In the genomic region with DNA sequence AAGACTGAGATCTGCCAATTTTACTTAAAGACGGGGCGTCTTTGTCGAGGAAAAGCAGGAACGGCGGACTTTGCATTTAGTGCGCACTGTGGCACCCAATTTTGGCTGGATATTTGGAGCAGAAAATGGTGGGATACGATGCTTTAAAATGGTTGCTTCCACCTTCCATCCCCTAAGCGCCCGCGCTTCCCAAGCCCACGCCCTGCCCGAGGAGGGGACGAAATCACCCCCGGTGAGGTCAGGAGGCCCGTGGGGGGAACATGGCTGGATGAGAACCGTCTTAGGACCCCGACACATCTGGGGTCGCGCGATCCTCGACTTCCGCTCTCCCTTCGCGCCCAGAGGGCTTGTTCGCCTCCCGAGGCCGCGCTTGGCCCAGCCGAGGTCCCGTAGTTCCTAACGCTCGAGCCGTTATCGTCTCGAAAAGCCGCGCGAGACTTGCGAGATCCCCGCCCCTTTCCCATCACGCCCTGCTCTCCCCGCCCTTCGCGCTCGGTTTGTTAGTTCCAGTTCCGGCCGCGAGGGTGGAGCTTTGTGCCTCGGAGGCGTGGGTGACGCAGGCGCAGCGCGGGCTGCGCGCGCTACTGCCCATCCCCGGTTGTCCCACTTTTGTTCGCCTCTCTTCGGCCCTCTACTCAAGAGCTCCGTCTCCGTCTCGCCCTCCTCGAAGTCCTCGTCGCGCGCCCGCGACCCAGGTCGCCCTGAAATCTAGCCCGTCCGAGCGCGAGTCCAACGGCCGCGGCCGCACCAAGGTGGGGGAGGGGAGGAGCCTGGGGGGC, we compare ENCODE assay signal across 8 cellular contexts. TPM values are rescaled to one million over a fixed set of nuclear protein-coding genes. Genes with fewer than 3 reads are reported as not detected.
DNase-seq lines count a peak whose midpoint lies in the region; ATAC-seq and TF ChIP-seq lines count a peak whose summit lies in the region.

A gene with protein sequence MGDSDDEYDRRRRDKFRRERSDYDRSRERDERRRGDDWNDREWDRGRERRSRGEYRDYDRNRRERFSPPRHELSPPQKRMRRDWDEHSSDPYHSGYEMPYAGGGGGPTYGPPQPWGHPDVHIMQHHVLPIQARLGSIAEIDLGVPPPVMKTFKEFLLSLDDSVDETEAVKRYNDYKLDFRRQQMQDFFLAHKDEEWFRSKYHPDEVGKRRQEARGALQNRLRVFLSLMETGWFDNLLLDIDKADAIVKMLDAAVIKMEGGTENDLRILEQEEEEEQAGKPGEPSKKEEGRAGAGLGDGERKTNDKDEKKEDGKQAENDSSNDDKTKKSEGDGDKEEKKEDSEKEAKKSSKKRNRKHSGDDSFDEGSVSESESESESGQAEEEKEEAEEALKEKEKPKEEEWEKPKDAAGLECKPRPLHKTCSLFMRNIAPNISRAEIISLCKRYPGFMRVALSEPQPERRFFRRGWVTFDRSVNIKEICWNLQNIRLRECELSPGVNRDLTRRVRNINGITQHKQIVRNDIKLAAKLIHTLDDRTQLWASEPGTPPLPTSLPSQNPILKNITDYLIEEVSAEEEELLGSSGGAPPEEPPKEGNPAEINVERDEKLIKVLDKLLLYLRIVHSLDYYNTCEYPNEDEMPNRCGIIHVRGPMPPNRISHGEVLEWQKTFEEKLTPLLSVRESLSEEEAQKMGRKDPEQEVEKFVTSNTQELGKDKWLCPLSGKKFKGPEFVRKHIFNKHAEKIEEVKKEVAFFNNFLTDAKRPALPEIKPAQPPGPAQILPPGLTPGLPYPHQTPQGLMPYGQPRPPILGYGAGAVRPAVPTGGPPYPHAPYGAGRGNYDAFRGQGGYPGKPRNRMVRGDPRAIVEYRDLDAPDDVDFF (plus strand): TSS at position 527 of the 779 bp plus-strand sequence. CDS start 488 bp downstream, outside the sequence.

- TF ChIP-seq CTCF in RWPE2 (IDR thresholded peaks at IDR 0.05; ENCODE audit: poor library complexity, severe bottlenecking) (no peak), fibroblast of mammary gland (conservative IDR thresholded peaks at IDR 0.05; ENCODE audit: control insufficient read depth, insufficient read depth, low read depth, low read length) (peak; percentile 10), natural killer cell (IDR thresholded peaks at IDR 0.05) (peak; percentile 12)

- H3K4me1 ChIP-seq in RWPE2 (ENCODE audit: insufficient read depth, poor library complexity, severe bottlenecking), result peaks cover 9% of the 10 kb centered on the region

- DNase-seq in EL (peak; percentile 98), GOT3 (lab: John Stamatoyannopoulos, UW) (peak; percentile 91), LoVo (ENCODE audit: low spot score) (peak; percentile 100), RWPE2 (ENCODE audit: low spot score) (peak; percentile 98), fibroblast of mammary gland (ENCODE audit: low read depth) (peak; percentile 97), natural killer cell (peak; percentile 97)
- peak; percentile 98 for DNase-seq in activated T-helper 2 cell treated with anti-CD3 and anti-CD28 coated beads, Interferon-gamma antibody, Interleukin-2, Interleukin-4, amounts not matched to agents 10 μg/mL and 5 μg/mL and 100 μg/mL, durations not matched to agents 14 hours and 24 hours and 36 hours (ENCODE audit: low spot score)
- peak; percentile 98 for DNase-seq in stimulated activated naive CD4-positive, alpha-beta T cell treated with Interleukin-2 at 50 U/mL for 16 hours (lab: John Stamatoyannopoulos, UW)

- no peaks in the 10 kb centered on the region for H3K9me3 Mint-ChIP-seq in activated T-helper 2 cell treated with anti-CD3 and anti-CD28 coated beads, Interferon-gamma antibody, Interleukin-2, Interleukin-4, amounts not matched to agents 10 μg/mL and 5 μg/mL and 100 μg/mL, durations not matched to agents 14 hours and 24 hours and 36 hours
- H3K9me3 Mint-ChIP-seq in natural killer cell, result peaks cover 0 to 2% of the 10 kb centered on the region in 2 donors

- H3K36me3 ChIP-seq in RWPE2 (ENCODE audit: low read depth), result peaks cover 81% of the 10 kb centered on the region

- no peaks in the 10 kb centered on the region for H3K9me3 ChIP-seq in RWPE2 (ENCODE audit: severe bottlenecking)

- no peaks in the 10 kb centered on the region for H3K27me3 Mint-ChIP-seq in activated T-helper 2 cell treated with anti-CD3 and anti-CD28 coated beads, Interferon-gamma antibody, Interleukin-2, Interleukin-4, amounts not matched to agents 10 μg/mL and 5 μg/mL and 100 μg/mL, durations not matched to agents 14 hours and 24 hours and 36 hours (ENCODE audit: low read depth)
- no peaks in the 10 kb centered on the region for H3K27me3 Mint-ChIP-seq in natural killer cell (ENCODE audit: low read depth in 2 of 2)

- peak within 1 kb of the TSS; percentile 71 for H3K27ac ChIP-seq in RWPE2 (ENCODE audit: poor library complexity, severe bottlenecking)

- peaks cover 28% of the 10 kb centered on the region for H3K4me1 Mint-ChIP-seq in activated T-helper 2 cell treated with anti-CD3 and anti-CD28 coated beads, Interferon-gamma antibody, Interleukin-2, Interleukin-4, amounts not matched to agents 10 μg/mL and 5 μg/mL and 100 μg/mL, durations not matched to agents 14 hours and 24 hours and 36 hours (ENCODE audit: low read depth)
- peaks cover 30 to 43% of the 10 kb centered on the region in 2 donors for H3K4me1 Mint-ChIP-seq in natural killer cell

- peak; percentile 93 for ATAC-seq in RWPE2 (ENCODE audit: low read depth)
- peak; percentile 95 to 98 (median 95) for ATAC-seq in natural killer cell

- H3K4me3 Mint-ChIP-seq in activated T-helper 2 cell treated with anti-CD3 and anti-CD28 coated beads, Interferon-gamma antibody, Interleukin-2, Interleukin-4, amounts not matched to agents 10 μg/mL and 5 μg/mL and 100 μg/mL, durations not matched to agents 14 hours and 24 hours and 36 hours (ENCODE audit: low read depth), result peak within 1 kb of the TSS; percentile 96
- peak within 1 kb of the TSS; percentile 98 for H3K4me3 Mint-ChIP-seq in natural killer cell

- H3K27ac Mint-ChIP-seq in activated T-helper 2 cell treated with anti-CD3 and anti-CD28 coated beads, Interferon-gamma antibody, Interleukin-2, Interleukin-4, amounts not matched to agents 10 μg/mL and 5 μg/mL and 100 μg/mL, durations not matched to agents 14 hours and 24 hours and 36 hours, result peak within 1 kb of the TSS; percentile 94
- peak within 1 kb of the TSS; percentile 90 to 99 for H3K27ac Mint-ChIP-seq in natural killer cell

- intact Hi-C loops in activated T-helper 2 cell treated with anti-CD3 and anti-CD28 coated beads, Interferon-gamma antibody, Interleukin-2, Interleukin-4, amounts not matched to agents 10 μg/mL and 5 μg/mL and 100 μg/mL, durations not matched to agents 14 hours and 24 hours and 36 hours (cut with micrococcal nuclease), result loop anchor here (1.0 to 10.0 kb wide), 3 partner anchors 13 to 290 kb away; partner anchors contain the start of genes FBXO24 and LRCH4
- intact Hi-C loops in natural killer cell (cut with micrococcal nuclease), result loop anchor here (2.0 kb wide), 1 partner anchor 14 kb away; the partner anchor contains the start of gene UFSP1

- no peaks in the 10 kb centered on the region for H3K27me3 ChIP-seq in RWPE2 (ENCODE audit: insufficient read depth, poor library complexity, severe bottlenecking)

- peaks cover 77% of the 10 kb centered on the region for H3K36me3 Mint-ChIP-seq in activated T-helper 2 cell treated with anti-CD3 and anti-CD28 coated beads, Interferon-gamma antibody, Interleukin-2, Interleukin-4, amounts not matched to agents 10 μg/mL and 5 μg/mL and 100 μg/mL, durations not matched to agents 14 hours and 24 hours and 36 hours (ENCODE audit: low read depth)
- no peaks in the 10 kb centered on the region for H3K36me3 Mint-ChIP-seq in natural killer cell

- peak within 1 kb of the TSS; percentile 76 for H3K4me3 ChIP-seq in RWPE2 (ENCODE audit: severe bottlenecking)
- peak within 1 kb of the TSS; percentile 90 for H3K4me3 ChIP-seq in fibroblast of mammary gland (ENCODE audit: control insufficient read depth, low read depth, low read length)

RNA-seq across cellular contexts. Expression of the gene that starts here (rescaled TPM):
- total RNA-seq in activated T-helper 2 cell treated with anti-CD3 and anti-CD28 coated beads, Interferon-gamma antibody, Interleukin-2, Interleukin-4, amounts not matched to agents 10 μg/mL and 5 μg/mL and 100 μg/mL, durations not matched to agents 14 hours and 24 hours and 36 hours, result 280 and 290 TPM in 2 replicates
- 100 to 1,000 TPM; 281 to 307 (median 288) TPM for total RNA-seq in natural killer cell

Comparison
In these comparisons a context has a peak if more than half of its experiments do, and no peak if none do; other contexts are left out.
1. Peak in every context shown above with its lines: DNase-seq, ATAC-seq, H3K4me3 ChIP-seq and H3K27ac ChIP-seq.